In genomic region chr5:79508794-79509193, GRCh38 we compare ENCODE assay signal across 17 cellular contexts. TPM values are rescaled to one million over a fixed set of nuclear protein-coding genes. Genes with fewer than 3 reads are reported as not detected.
DNase-seq lines count a peak whose midpoint lies in the region; ATAC-seq and TF ChIP-seq lines count a peak whose summit lies in the region.
"Had no signal": no experiment of that assay in that cellular context is flagged by ENCODE, and none has a peak within 500 bp of the region (broad histone marks: within the 10 kb centered on the region; RNA-seq: fewer than 3 reads in every experiment).

No MANE protein-coding gene starts in this region.

- H3K36me3 ChIP-seq in PC-3 (ENCODE audit: low read depth, low read length) (no peaks in the 10 kb centered on the region), skeletal muscle satellite cell (ENCODE audit: insufficient read depth, low read length) (no peaks in the 10 kb centered on the region)
- H3K36me3 ChIP-seq in CD8-positive, alpha-beta T cell (ENCODE audit: insufficient read depth, low read length): no peaks in the 10 kb centered on the region

- H3K4me3 ChIP-seq in PC-3 (ENCODE audit: low read length) (no peak overlapping the region), skeletal muscle satellite cell (ENCODE audit: low read length) (no peak overlapping the region)
- no peak overlapping the region for H3K4me3 ChIP-seq in CD8-positive, alpha-beta T cell (ENCODE audit: low read depth, low read length)
- H3K4me3 ChIP-seq: lung had no signal

- H3K9me2 ChIP-seq in PC-3 (replicated peaks; ENCODE audit: low read length): no peaks in the 10 kb centered on the region

- peaks cover 17% of the 10 kb centered on the region for H3K27me3 Mint-ChIP-seq in activated T-cell treated with anti-CD3 and anti-CD28 coated beads, Interleukin-2, amount 50 U/mL, for 72 hours (ENCODE audit: low read depth)
- H3K27me3 Mint-ChIP-seq in activated T-cell treated with anti-CD3 and anti-CD28 coated beads, Interleukin-2, amount 50 U/mL, for 24 hours: peaks cover 45% of the 10 kb centered on the region
- H3K27me3 Mint-ChIP-seq in glutamatergic neuron (ENCODE audit: unreplicated experiment): peaks cover 2% of the 10 kb centered on the region
- H3K27me3 Mint-ChIP-seq in CD8-positive, alpha-beta T cell (ENCODE audit: low read depth): peaks cover 5% of the 10 kb centered on the region

- POLR2A ChIA-PET in PC-3 (lab: Charles Lee; ENCODE audit: unreplicated experiment): no interaction called here
- POLR2A ChIA-PET in CD8-positive, alpha-beta T cell (lab: Charles Lee): interaction anchor here (0.7 kb wide), 1 partner anchor 15 kb away, joined by 3 read pairs; no protein-coding TSS in a partner anchor

- intact Hi-C loops in PC-3 (cut with micrococcal nuclease): loop anchor here (10.0 kb wide), 1 partner anchor 374 kb away; no protein-coding TSS in a partner anchor
- intact Hi-C loops in CD8-positive, alpha-beta T cell (cut with DNase I, micrococcal nuclease): no loop called here

- peaks cover 60% of the 10 kb centered on the region for H3K4me1 ChIP-seq in PC-3 (ENCODE audit: insufficient read depth, low read length)
- H3K4me1 ChIP-seq in skeletal muscle satellite cell (ENCODE audit: control insufficient read depth, insufficient read depth, low read length): peaks cover 46% of the 10 kb centered on the region
- H3K4me1 ChIP-seq in CD8-positive, alpha-beta T cell (ENCODE audit: insufficient read depth, low read length): peaks cover 11% of the 10 kb centered on the region

- H3K4me1 Mint-ChIP-seq in activated T-cell treated with anti-CD3 and anti-CD28 coated beads, Interleukin-2, amount 50 U/mL, for 72 hours (ENCODE audit: low read depth): peaks cover 57% of the 10 kb centered on the region
- peaks cover 54% of the 10 kb centered on the region for H3K4me1 Mint-ChIP-seq in activated T-cell treated with anti-CD3 and anti-CD28 coated beads, Interleukin-2, amount 50 U/mL, for 24 hours (ENCODE audit: low read depth)
- peaks cover 29% of the 10 kb centered on the region for H3K4me1 Mint-ChIP-seq in glutamatergic neuron (ENCODE audit: low read depth, unreplicated experiment)
- H3K4me1 Mint-ChIP-seq in CD8-positive, alpha-beta T cell (ENCODE audit: low read depth): peaks cover 28% of the 10 kb centered on the region

- no peak overlapping the region for H3K27ac Mint-ChIP-seq in activated T-cell treated with anti-CD3 and anti-CD28 coated beads, Interleukin-2, amount 50 U/mL, for 72 hours
- no peak overlapping the region for H3K27ac Mint-ChIP-seq in activated T-cell treated with anti-CD3 and anti-CD28 coated beads, Interleukin-2, amount 50 U/mL, for 24 hours
- peak overlapping the region; percentile 31 for H3K27ac Mint-ChIP-seq in glutamatergic neuron (ENCODE audit: unreplicated experiment)
- H3K27ac Mint-ChIP-seq in CD8-positive, alpha-beta T cell: no peak overlapping the region
- H3K27ac Mint-ChIP-seq: activated naive CD8-positive, alpha-beta T cell treated with anti-CD3 and anti-CD28 coated beads, Interleukin-2, amount 50 U/mL, for 24 hours; activated T-helper 2 cell treated with anti-CD3 and anti-CD28 coated beads, Interferon-gamma antibody, Interleukin-2, Interleukin-4, amounts not matched to agents 10 μg/mL and 5 μg/mL and 100 μg/mL, durations not matched to agents 14 hours and 24 hours and 36 hours; CD14-positive monocyte; natural killer cell; stimulated activated effector memory CD8-positive, alpha-beta T cell treated with anti-CD3 and anti-CD28 coated beads, Interleukin-12 subunit alpha, Interleukin-12 subunit beta, amount 100 ng/mL, for 72 hours had no signal

- H3K9ac ChIP-seq in PC-3 (ENCODE audit: low read length): no peak overlapping the region
- no peak overlapping the region for H3K9ac ChIP-seq in skeletal muscle satellite cell (ENCODE audit: low read depth, low read length)

- TF ChIP-seq CTCF in PC-3 (conservative IDR thresholded peaks at IDR 0.05; ENCODE audit: low read depth, low read length): no peak
- no peak for TF ChIP-seq CTCF in glutamatergic neuron (IDR thresholded peaks at IDR 0.05; ENCODE audit: partially characterized antibody, unreplicated experiment)
- TF ChIP-seq CTCF in CD8-positive, alpha-beta T cell (IDR thresholded peaks at IDR 0.05): no peak

- no peak for ATAC-seq in activated T-cell treated with anti-CD3 and anti-CD28 coated beads, Interleukin-2, amount 50 U/mL, for 72 hours (replicated peaks in 1 of 2)
- ATAC-seq in PC-3 (no peak), HG03442 (IDR thresholded peaks at IDR 0.05; ENCODE audit: unreplicated experiment) (no peak)
- no peak for ATAC-seq in CD8-positive, alpha-beta T cell
- ATAC-seq: activated naive CD8-positive, alpha-beta T cell treated with anti-CD3 and anti-CD28 coated beads, Interleukin-2, amount 50 U/mL, for 24 hours; natural killer cell; stimulated activated effector memory CD8-positive, alpha-beta T cell treated with anti-CD3 and anti-CD28 coated beads, Interleukin-12 subunit alpha, Interleukin-12 subunit beta, amount 100 ng/mL, for 72 hours had no signal

- H3K9me3 Mint-ChIP-seq in activated T-cell treated with anti-CD3 and anti-CD28 coated beads, Interleukin-2, amount 50 U/mL, for 72 hours: no peaks in the 10 kb centered on the region
- H3K9me3 Mint-ChIP-seq in activated T-cell treated with anti-CD3 and anti-CD28 coated beads, Interleukin-2, amount 50 U/mL, for 24 hours: no peaks in the 10 kb centered on the region
- H3K9me3 Mint-ChIP-seq in glutamatergic neuron (ENCODE audit: unreplicated experiment): peaks cover 5% of the 10 kb centered on the region
- H3K9me3 Mint-ChIP-seq in CD8-positive, alpha-beta T cell: no peaks in the 10 kb centered on the region
- H3K9me3 Mint-ChIP-seq: activated naive CD8-positive, alpha-beta T cell treated with anti-CD3 and anti-CD28 coated beads, Interleukin-2, amount 50 U/mL, for 24 hours; activated T-helper 2 cell treated with anti-CD3 and anti-CD28 coated beads, Interferon-gamma antibody, Interleukin-2, Interleukin-4, amounts not matched to agents 10 μg/mL and 5 μg/mL and 100 μg/mL, durations not matched to agents 14 hours and 24 hours and 36 hours; natural killer cell; stimulated activated effector memory CD8-positive, alpha-beta T cell treated with anti-CD3 and anti-CD28 coated beads, Interleukin-12 subunit alpha, Interleukin-12 subunit beta, amount 100 ng/mL, for 72 hours had no signal

- H3K4me2 ChIP-seq in PC-3 (ENCODE audit: low read length) (peak overlapping the region; percentile 98), skeletal muscle satellite cell (ENCODE audit: low read length) (peak overlapping the region; percentile 8)

- H3K27ac ChIP-seq in PC-3 (ENCODE audit: low read length): no peak overlapping the region
- no peak overlapping the region for H3K27ac ChIP-seq in CD8-positive, alpha-beta T cell (ENCODE audit: low read depth, low read length)

- no peak for DNase-seq in activated T-cell treated with anti-CD3 and anti-CD28 coated beads, Interleukin-2, amount 50 U/mL, for 72 hours
- no peak for DNase-seq in activated T-cell treated with anti-CD3 and anti-CD28 coated beads, Interleukin-2, amount 50 U/mL, for 24 hours
- DNase-seq in PC-3 (no peak), glutamatergic neuron (no peak), NCI-H1930 (lab: John Stamatoyannopoulos, UW) (no peak)
- DNase-seq in CD8-positive, alpha-beta T cell: no peak
- DNase-seq: activated CD4-positive, CD25-positive, alpha-beta regulatory T cell treated with anti-CD3 and anti-CD28 coated beads, Interleukin-2, amount 50 U/mL, for 72 hours; activated naive CD8-positive, alpha-beta T cell treated with anti-CD3 and anti-CD28 coated beads, Interleukin-2, amount 50 U/mL, for 24 hours; effector CD8-positive, alpha-beta T cell; natural killer cell; T1000 had no signal

- H3K9me3 ChIP-seq in PC-3 (ENCODE audit: low read length): no peaks in the 10 kb centered on the region
- H3K9me3 ChIP-seq in skeletal muscle satellite cell (replicated peaks; ENCODE audit: low read length): no peaks in the 10 kb centered on the region
- H3K9me3 ChIP-seq in CD8-positive, alpha-beta T cell (ENCODE audit: low read length): no peaks in the 10 kb centered on the region

- CTCF ChIA-PET in PC-3 (lab: Charles Lee): no interaction called here
- CTCF ChIA-PET in CD8-positive, alpha-beta T cell (lab: Charles Lee): no interaction called here

- no peaks in the 10 kb centered on the region for H3F3A ChIP-seq in PC-3 (ENCODE audit: low read length, unreplicated experiment)

- H2AFZ ChIP-seq in PC-3 (ENCODE audit: low read length): no peak overlapping the region

- peaks cover 11% of the 10 kb centered on the region; the same call in 1 of the 2 replicates for H4K20me1 ChIP-seq in PC-3 (ENCODE audit: low read length)

- peak overlapping the region; percentile 7 to 25 for H3K4me3 Mint-ChIP-seq in activated T-cell treated with anti-CD3 and anti-CD28 coated beads, Interleukin-2, amount 50 U/mL, for 72 hours
- H3K4me3 Mint-ChIP-seq in activated T-cell treated with anti-CD3 and anti-CD28 coated beads, Interleukin-2, amount 50 U/mL, for 24 hours: no peak overlapping the region
- H3K4me3 Mint-ChIP-seq in glutamatergic neuron (ENCODE audit: unreplicated experiment): peak overlapping the region; percentile 58
- H3K4me3 Mint-ChIP-seq in CD8-positive, alpha-beta T cell: no peak overlapping the region
- H3K4me3 Mint-ChIP-seq: activated naive CD8-positive, alpha-beta T cell treated with anti-CD3 and anti-CD28 coated beads, Interleukin-2, amount 50 U/mL, for 24 hours; natural killer cell; stimulated activated effector memory CD8-positive, alpha-beta T cell treated with anti-CD3 and anti-CD28 coated beads, Interleukin-12 subunit alpha, Interleukin-12 subunit beta, amount 100 ng/mL, for 72 hours had no signal

- H3K36me3 Mint-ChIP-seq in activated T-cell treated with anti-CD3 and anti-CD28 coated beads, Interleukin-2, amount 50 U/mL, for 72 hours (ENCODE audit: insufficient read depth in 2 of 2): peaks cover 0 to 2% of the 10 kb centered on the region in 2 donors
- peaks cover 4% of the 10 kb centered on the region for H3K36me3 Mint-ChIP-seq in activated T-cell treated with anti-CD3 and anti-CD28 coated beads, Interleukin-2, amount 50 U/mL, for 24 hours (ENCODE audit: low read depth)
- H3K36me3 Mint-ChIP-seq in glutamatergic neuron (ENCODE audit: unreplicated experiment): no peaks in the 10 kb centered on the region
- H3K36me3 Mint-ChIP-seq in CD8-positive, alpha-beta T cell: no peaks in the 10 kb centered on the region
- H3K36me3 Mint-ChIP-seq: natural killer cell; stimulated activated effector memory CD8-positive, alpha-beta T cell treated with anti-CD3 and anti-CD28 coated beads, Interleukin-12 subunit alpha, Interleukin-12 subunit beta, amount 100 ng/mL, for 72 hours had no signal

- BruUV-seq in PC-3 (replicated peaks; lab: Mats Ljungman, UMichigan): no TSS peak

- peaks cover 88% of the 10 kb centered on the region for H3K79me2 ChIP-seq in PC-3 (ENCODE audit: low read length)

- H3K27me3 ChIP-seq in PC-3 (ENCODE audit: low read length): no peaks in the 10 kb centered on the region
- H3K27me3 ChIP-seq in skeletal muscle satellite cell (ENCODE audit: control insufficient read depth, insufficient read depth, low read length): no peaks in the 10 kb centered on the region
- H3K27me3 ChIP-seq in CD8-positive, alpha-beta T cell (ENCODE audit: insufficient read depth, low read length): peaks cover 7% of the 10 kb centered on the region

RNA-seq across cellular contexts. Expression of gene HOMER1, which starts 5.1 kb away (rescaled TPM):
- 1 to 10 TPM; 7.3 to 9.7 TPM for total RNA-seq in activated T-cell treated with anti-CD3 and anti-CD28 coated beads, Interleukin-2, amount 50 U/mL, for 72 hours
- total RNA-seq in PC-3 (2014; rRNA removed) (7.1 and 9.1 TPM in 2 replicates), glutamatergic neuron (ENCODE audit: unreplicated experiment) (19.7 TPM)
- 8.5 and 9.9 TPM in 2 replicates for total RNA-seq in skeletal muscle satellite cell (2012; rRNA removed)
- 1 to 10 TPM; 2.2 to 3.2 TPM for total RNA-seq in CD8-positive, alpha-beta T cell

Comparison
In these comparisons a context has a peak if more than half of its experiments do, and no peak if none do; other contexts are left out.
1. H3K4me3 Mint-ChIP-seq: peak in activated T-cell treated with anti-CD3 and anti-CD28 coated beads, Interleukin-2, amount 50 U/mL, for 72 hours (2 of 2) and glutamatergic neuron (single experiment); none in activated T-cell treated with anti-CD3 and anti-CD28 coated beads, Interleukin-2, amount 50 U/mL, for 24 hours (single experiment) and CD8-positive, alpha-beta T cell (single experiment).